8 cellular contexts compared by ENCODE assay signal in the genomic region with DNA sequence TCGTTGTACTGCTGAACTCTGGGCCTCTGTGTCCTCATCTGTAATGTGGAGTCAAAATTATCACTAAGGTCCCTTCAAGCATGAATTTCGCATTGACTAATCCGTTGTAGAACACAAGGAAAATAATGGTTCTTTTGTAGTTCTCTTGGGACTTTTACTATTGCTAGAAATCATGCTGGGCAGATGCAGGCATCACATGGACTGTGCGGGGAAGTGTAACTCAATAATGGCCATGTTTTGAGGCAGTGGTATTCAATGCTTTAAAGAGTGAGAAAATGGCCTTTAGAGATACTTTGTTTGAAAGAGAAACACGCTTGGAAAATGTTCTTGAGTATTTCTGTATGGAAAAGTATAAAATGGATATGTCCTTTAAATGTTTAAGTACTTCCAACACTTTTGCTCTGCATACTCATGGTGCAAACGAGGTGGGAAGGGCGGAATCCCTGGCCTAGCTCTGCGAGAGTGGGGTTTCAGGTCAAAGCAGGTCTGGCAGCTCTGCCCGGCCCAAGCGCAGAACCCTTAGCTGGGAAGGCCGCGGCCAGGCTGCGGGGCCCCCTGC.
DNase-seq lines count a peak whose midpoint lies in the region; ATAC-seq and TF ChIP-seq lines count a peak whose summit lies in the region.

No MANE protein-coding gene starts in this region.

- no peak for TF ChIP-seq CTCF in stomach (IDR thresholded peaks at IDR 0.05)

- ATAC-seq in activated CD8-positive, alpha-beta memory T cell treated with anti-CD3 and anti-CD28 coated beads, Interleukin-2, amount 10 ng/mL, durations not matched to agents 7 days and 5 days: no peak
- no peak for ATAC-seq in HG03432 (IDR thresholded peaks at IDR 0.05; ENCODE audit: unreplicated experiment)

- H3K4me1 Mint-ChIP-seq in activated CD8-positive, alpha-beta memory T cell treated with anti-CD3 and anti-CD28 coated beads, Interleukin-2, amount 10 ng/mL, durations not matched to agents 7 days and 5 days: peaks cover 11% of the 10 kb centered on the region
- peaks cover 4% of the 10 kb centered on the region for H3K4me1 Mint-ChIP-seq in activated T-helper 1 cell treated with anti-CD3 and anti-CD28 coated beads, Interleukin-12 subunit alpha, Interleukin-12 subunit beta, Interleukin-2, Interleukin-4 antibody, amounts not matched to agents 30 ng/mL and 10 ng/mL and 1 ng/mL, durations not matched to agents 14 hours and 24 hours and 36 hours (ENCODE audit: low read depth)

- no peaks in the 10 kb centered on the region for H3K9me3 ChIP-seq in stomach

- no peak for TF ChIP-seq EP300 in stomach (IDR thresholded peaks at IDR 0.05)

- CTCF ChIA-PET in activated CD8-positive, alpha-beta memory T cell treated with anti-CD3 and anti-CD28 coated beads, Interleukin-2, amount 10 ng/mL, durations not matched to agents 7 days and 5 days (lab: Charles Lee): interaction anchor here (1.3 to 1.4 kb wide), 2 partner anchors 8 to 381 kb away, joined by 3 read pairs; no protein-coding TSS in a partner anchor

- DNase-seq in activated CD8-positive, alpha-beta memory T cell treated with anti-CD3 and anti-CD28 coated beads, Interleukin-2, amount 10 ng/mL, durations not matched to agents 7 days and 5 days: no peak
- no peak for DNase-seq in activated CD8-positive, alpha-beta memory T cell treated with anti-CD3 and anti-CD28 coated beads, Interleukin-2, amount 50 U/mL, for 48 hours
- no peak for DNase-seq in activated T-helper 1 cell treated with anti-CD3 and anti-CD28 coated beads, Interleukin-12 subunit alpha, Interleukin-12 subunit beta, Interleukin-2, Interleukin-4 antibody, amounts not matched to agents 30 ng/mL and 10 ng/mL and 1 ng/mL, durations not matched to agents 14 hours and 24 hours and 36 hours (ENCODE audit: low spot score)
- DNase-seq in inferior parietal cortex (ENCODE audit: extremely low spot score) (peak; percentile 78), stomach (peak; percentile 63), activated gamma-delta T cell (lab: John Stamatoyannopoulos, UW) (no peak), mucosa of gallbladder (ENCODE audit: low spot score) (no peak)

- no peak for TF ChIP-seq POLR2A in stomach (IDR thresholded peaks at IDR 0.05)

- no peaks in the 10 kb centered on the region for H3K36me3 Mint-ChIP-seq in activated CD8-positive, alpha-beta memory T cell treated with anti-CD3 and anti-CD28 coated beads, Interleukin-2, amount 10 ng/mL, durations not matched to agents 7 days and 5 days
- H3K36me3 Mint-ChIP-seq in activated T-helper 1 cell treated with anti-CD3 and anti-CD28 coated beads, Interleukin-12 subunit alpha, Interleukin-12 subunit beta, Interleukin-2, Interleukin-4 antibody, amounts not matched to agents 30 ng/mL and 10 ng/mL and 1 ng/mL, durations not matched to agents 14 hours and 24 hours and 36 hours (ENCODE audit: low read depth): no peaks in the 10 kb centered on the region

- no peaks in the 10 kb centered on the region for H3K9me3 Mint-ChIP-seq in activated CD8-positive, alpha-beta memory T cell treated with anti-CD3 and anti-CD28 coated beads, Interleukin-2, amount 10 ng/mL, durations not matched to agents 7 days and 5 days (ENCODE audit: low read depth)
- H3K9me3 Mint-ChIP-seq in activated T-helper 1 cell treated with anti-CD3 and anti-CD28 coated beads, Interleukin-12 subunit alpha, Interleukin-12 subunit beta, Interleukin-2, Interleukin-4 antibody, amounts not matched to agents 30 ng/mL and 10 ng/mL and 1 ng/mL, durations not matched to agents 14 hours and 24 hours and 36 hours: no peaks in the 10 kb centered on the region

- peak overlapping the region; percentile 80 to 90 (median 83) for H3K27ac ChIP-seq in stomach

- peak overlapping the region; percentile 54 to 72 (median 62) for H3K4me3 ChIP-seq in stomach

- 36 to 51% (median 42%) methylated on average over 10 to 13 of the region's 13 CpGs for WGBS in stomach, 5 donors

- H3K27ac Mint-ChIP-seq in activated CD8-positive, alpha-beta memory T cell treated with anti-CD3 and anti-CD28 coated beads, Interleukin-2, amount 10 ng/mL, durations not matched to agents 7 days and 5 days: no peak overlapping the region
- H3K27ac Mint-ChIP-seq in activated T-helper 1 cell treated with anti-CD3 and anti-CD28 coated beads, Interleukin-12 subunit alpha, Interleukin-12 subunit beta, Interleukin-2, Interleukin-4 antibody, amounts not matched to agents 30 ng/mL and 10 ng/mL and 1 ng/mL, durations not matched to agents 14 hours and 24 hours and 36 hours: no peak overlapping the region

- peak overlapping the region; percentile 15 for H3K4me3 Mint-ChIP-seq in activated CD8-positive, alpha-beta memory T cell treated with anti-CD3 and anti-CD28 coated beads, Interleukin-2, amount 10 ng/mL, durations not matched to agents 7 days and 5 days
- peak overlapping the region; percentile 43 for H3K4me3 Mint-ChIP-seq in activated T-helper 1 cell treated with anti-CD3 and anti-CD28 coated beads, Interleukin-12 subunit alpha, Interleukin-12 subunit beta, Interleukin-2, Interleukin-4 antibody, amounts not matched to agents 30 ng/mL and 10 ng/mL and 1 ng/mL, durations not matched to agents 14 hours and 24 hours and 36 hours

- intact Hi-C loops in activated T-helper 1 cell treated with anti-CD3 and anti-CD28 coated beads, Interleukin-12 subunit alpha, Interleukin-12 subunit beta, Interleukin-2, Interleukin-4 antibody, amounts not matched to agents 30 ng/mL and 10 ng/mL and 1 ng/mL, durations not matched to agents 14 hours and 24 hours and 36 hours (cut with micrococcal nuclease): no loop called here
- intact Hi-C loops in stomach (cut with DNase I; ENCODE audit: low total_unique reads): no loop called here

- H3K4me1 ChIP-seq in stomach: peaks cover 0 to 41% (median 17%) of the 10 kb centered on the region in 4 donors

- no peaks in the 10 kb centered on the region for H3K27me3 ChIP-seq in stomach

- H3K36me3 ChIP-seq in stomach: no peaks in the 10 kb centered on the region

- H3K27me3 Mint-ChIP-seq in activated CD8-positive, alpha-beta memory T cell treated with anti-CD3 and anti-CD28 coated beads, Interleukin-2, amount 10 ng/mL, durations not matched to agents 7 days and 5 days: peaks cover 38% of the 10 kb centered on the region
- H3K27me3 Mint-ChIP-seq in activated T-helper 1 cell treated with anti-CD3 and anti-CD28 coated beads, Interleukin-12 subunit alpha, Interleukin-12 subunit beta, Interleukin-2, Interleukin-4 antibody, amounts not matched to agents 30 ng/mL and 10 ng/mL and 1 ng/mL, durations not matched to agents 14 hours and 24 hours and 36 hours (ENCODE audit: insufficient read depth): peaks cover 21% of the 10 kb centered on the region

Comparison
In these comparisons a context has a peak if more than half of its experiments do, and no peak if none do; other contexts are left out.
1. DNase-seq: peak in inferior parietal cortex (single experiment) and stomach (single experiment); none in activated CD8-positive, alpha-beta memory T cell treated with anti-CD3 and anti-CD28 coated beads, Interleukin-2, amount 10 ng/mL, durations not matched to agents 7 days and 5 days (single experiment), activated CD8-positive, alpha-beta memory T cell treated with anti-CD3 and anti-CD28 coated beads, Interleukin-2, amount 50 U/mL, for 48 hours (single experiment), activated T-helper 1 cell treated with anti-CD3 and anti-CD28 coated beads, Interleukin-12 subunit alpha, Interleukin-12 subunit beta, Interleukin-2, Interleukin-4 antibody, amounts not matched to agents 30 ng/mL and 10 ng/mL and 1 ng/mL, durations not matched to agents 14 hours and 24 hours and 36 hours (single experiment), activated gamma-delta T cell (single experiment) and mucosa of gallbladder (single experiment).